Comparison of ENCODE assay signal across 8 cellular contexts in the genomic region with DNA sequence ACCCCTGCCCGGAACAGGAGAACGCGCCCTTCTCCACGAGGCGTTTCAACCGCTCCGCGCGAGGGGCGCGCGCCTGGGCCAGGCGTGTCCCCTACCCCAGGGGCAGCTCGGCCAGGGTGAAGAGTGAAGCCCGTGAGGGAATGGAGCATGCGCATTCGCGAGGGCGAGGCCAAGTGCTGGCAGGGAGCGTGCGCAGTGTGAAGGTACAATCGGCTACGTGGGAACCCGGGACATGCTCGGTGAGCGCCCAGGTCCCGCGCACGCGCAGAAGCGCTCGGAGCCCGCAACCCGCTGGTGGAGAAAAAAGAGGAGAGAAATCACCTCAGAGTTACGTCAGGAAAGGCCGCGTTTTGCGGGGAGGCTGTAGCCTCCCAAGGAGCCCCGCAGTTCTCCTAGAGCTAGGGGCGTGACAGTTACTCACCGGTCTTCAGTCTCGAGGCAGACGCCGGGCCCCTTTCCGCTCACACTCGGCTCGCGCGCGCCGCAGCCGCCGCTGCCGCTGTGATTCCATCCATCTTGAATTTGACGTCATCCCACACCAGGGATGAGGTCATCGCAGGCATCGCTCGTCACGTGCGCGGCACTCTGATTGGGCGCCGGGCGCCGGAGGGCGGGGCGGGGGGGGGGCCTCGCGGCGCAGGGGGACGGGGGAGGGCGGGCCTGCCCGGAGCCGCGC. TPM values are rescaled to one million over a fixed set of nuclear protein-coding genes. Genes with fewer than 3 reads are reported as not detected.
DNase-seq lines count a peak whose midpoint lies in the region; ATAC-seq, FAIRE-seq and TF ChIP-seq lines count a peak whose summit lies in the region.

A gene (minus strand): TSS at position 530 of the 676 bp plus-strand sequence. CDS start 16,265 bp downstream, outside the sequence.

- no peaks in the 10 kb centered on the region for H3K36me3 ChIP-seq in mucosa of descending colon (ENCODE audit: low read depth)

- FAIRE-seq in D721Med (lab: Jason Lieb, UNC) = no peak

- H3K36me3 Mint-ChIP-seq in IgD-negative memory B cell = peaks cover 4% of the 10 kb centered on the region

- ATAC-seq in GM21528 (IDR thresholded peaks at IDR 0.05; ENCODE audit: low FRiP score, unreplicated experiment) (peak; percentile 72), mucosa of descending colon (peak; percentile 92)

- DNase-seq in D721Med (ENCODE audit: insufficient read length, low spot score) = peak; percentile 74
- peak; percentile 99 for DNase-seq in OCI-M2 (lab: John Stamatoyannopoulos, UW; ENCODE audit: unreplicated experiment)
- DNase-seq in activated T-cell treated with anti-CD3 and anti-CD28 coated beads for 4 hours = peak; percentile 97
- DNase-seq in epithelial cell of esophagus (ENCODE audit: low read depth) = peak; percentile 98
- DNase-seq in mucosa of descending colon = peak; percentile 98 to 99 (median 99)
- DNase-seq in stimulated activated CD8-positive, alpha-beta memory T cell treated with anti-CD3 and anti-CD28 coated beads, Interleukin-4, amount 100 ng/mL, for 24 hours (ENCODE audit: low read depth) = peak; percentile 97

- intact Hi-C loops in mucosa of descending colon (cut with DNase I, micrococcal nuclease) = loop anchor here in 1 of 2 donors (10.0 kb wide), 1 partner anchor 95 kb away; no protein-coding TSS in a partner anchor

- H3K9me3 Mint-ChIP-seq in IgD-negative memory B cell = no peaks in the 10 kb centered on the region

- peaks cover 2% of the 10 kb centered on the region for H3K27me3 Mint-ChIP-seq in IgD-negative memory B cell

- peak within 1 kb of the TSS; percentile 70 for H3K4me3 ChIP-seq in epithelial cell of esophagus (ENCODE audit: low read length)
- peak within 1 kb of the TSS; percentile 59 for H3K4me3 ChIP-seq in mucosa of descending colon

- no peak for TF ChIP-seq CTCF in D721Med (IDR thresholded peaks at IDR 0.05; ENCODE audit: insufficient read depth, missing control alignments)
- no peak for TF ChIP-seq CTCF in epithelial cell of esophagus (IDR thresholded peaks at IDR 0.05; ENCODE audit: insufficient read depth, low read depth, low read length, missing control alignments)
- TF ChIP-seq CTCF in mucosa of descending colon (IDR thresholded peaks at IDR 0.05) = no peak

- peak within 1 kb of the TSS; percentile 97 to 99 (median 99) for H3K27ac Mint-ChIP-seq in IgD-negative memory B cell

- H3K4me1 ChIP-seq in mucosa of descending colon (ENCODE audit: low read depth) = peaks cover 13% of the 10 kb centered on the region

- peaks cover 7 to 21% (median 13%) of the 10 kb centered on the region in 3 donors for H3K4me1 Mint-ChIP-seq in IgD-negative memory B cell

- no peaks in the 10 kb centered on the region for H3K9me3 ChIP-seq in mucosa of descending colon

- peak within 1 kb of the TSS; percentile 89 to 99 (median 98) for H3K4me3 Mint-ChIP-seq in IgD-negative memory B cell

RNA-seq across cellular contexts. Expression of the gene that starts here (rescaled TPM):
- 8.0 TPM for polyA plus RNA-seq in IgD-negative memory B cell
- 10 to 100 TPM; 11.8 to 18.9 (median 14.6) TPM for total RNA-seq in mucosa of descending colon

Comparison
In these comparisons a context has a peak if more than half of its experiments do, and no peak if none do; other contexts are left out.
1. Peak in every context shown above with its lines: DNase-seq, ATAC-seq and H3K4me3 ChIP-seq.